In the genomic region with DNA sequence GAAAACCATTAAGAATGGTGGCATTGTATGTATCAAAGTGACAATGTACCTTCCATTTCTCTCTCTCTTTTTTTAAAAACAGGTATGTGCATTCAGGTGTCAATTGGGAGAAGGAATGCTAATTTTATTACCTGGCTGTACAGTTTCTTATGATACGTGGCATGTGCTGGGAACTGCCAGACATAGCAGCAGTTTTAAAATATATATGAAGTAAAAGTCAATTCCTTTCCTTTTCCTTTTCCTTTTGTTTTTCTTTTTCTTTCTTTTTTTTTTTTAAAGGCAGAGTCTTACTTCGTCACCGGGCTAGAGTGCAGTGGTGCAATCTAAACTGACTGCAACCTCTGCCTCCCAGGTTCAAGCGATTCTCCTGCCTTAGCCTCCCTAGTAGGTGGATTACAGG, we compare ENCODE assay signal across 14 cellular contexts. TPM values are rescaled to one million over a fixed set of nuclear protein-coding genes. Genes with fewer than 3 reads are reported as not detected.
DNase-seq lines count a peak whose midpoint lies in the region; ATAC-seq and TF ChIP-seq lines count a peak whose summit lies in the region.
"Had no signal": no experiment of that assay in that cellular context is flagged by ENCODE, and none has a peak within 500 bp of the region (broad histone marks: within the 10 kb centered on the region; RNA-seq: fewer than 3 reads in every experiment).

No MANE protein-coding gene starts in this region.

- H3K9me3 Mint-ChIP-seq in CD4-positive, CD25-positive, alpha-beta regulatory T cell = no peaks in the 10 kb centered on the region

- peak overlapping the region in 2 of 3 donors; percentile 46 to 47 for H3K27ac Mint-ChIP-seq in CD4-positive, CD25-positive, alpha-beta regulatory T cell
- H3K27ac Mint-ChIP-seq in T-helper 17 cell = peak overlapping the region; percentile 8

- H3K4me3 ChIP-seq in CD4-positive, CD25-positive, alpha-beta regulatory T cell (ENCODE audit: low read depth, low read length) = no peak overlapping the region
- no peak overlapping the region for H3K4me3 ChIP-seq in spleen
- H3K4me3 ChIP-seq in colonic mucosa = no peak overlapping the region

- H3K27ac ChIP-seq in CD4-positive, CD25-positive, alpha-beta regulatory T cell (ENCODE audit: insufficient read depth, low read length, poor library complexity, severe bottlenecking) = no peak overlapping the region
- H3K27ac ChIP-seq in foreskin keratinocyte (peak overlapping the region; percentile 60), spleen (peak overlapping the region in 6 of 8 donors; percentile 83 to 87 (median 86)), colonic mucosa (no peak overlapping the region)

- H3K9me3 ChIP-seq in CD4-positive, CD25-positive, alpha-beta regulatory T cell (ENCODE audit: control insufficient read depth in 2 of 2, low read length in 2 of 2) = no peaks in the 10 kb centered on the region
- no peaks in the 10 kb centered on the region for H3K9me3 ChIP-seq in T-helper 17 cell (ENCODE audit: control insufficient read depth, low read length, poor library complexity, severe bottlenecking)
- no peaks in the 10 kb centered on the region for H3K9me3 ChIP-seq in spleen
- no peaks in the 10 kb centered on the region for H3K9me3 ChIP-seq in colonic mucosa
- H3K9me3 ChIP-seq: BE2C had no signal

- TF ChIP-seq POLR2A in spleen (IDR thresholded peaks at IDR 0.05) = no peak
- TF ChIP-seq POLR2A in GM18505 (IDR thresholded peaks at IDR 0.05; ENCODE audit: borderline replicate concordance, extremely low read depth, insufficient read depth, insufficient read length) = no peak

- H3K27me3 Mint-ChIP-seq in CD4-positive, CD25-positive, alpha-beta regulatory T cell = no peaks in the 10 kb centered on the region
- no peaks in the 10 kb centered on the region for H3K27me3 Mint-ChIP-seq in T-helper 17 cell

- H3K27me3 ChIP-seq in CD4-positive, CD25-positive, alpha-beta regulatory T cell (ENCODE audit: control insufficient read depth, insufficient read depth, low read length) = no peaks in the 10 kb centered on the region
- H3K27me3 ChIP-seq in foreskin keratinocyte (no peaks in the 10 kb centered on the region), spleen (replicated peaks in 1 of 7) (no peaks in the 10 kb centered on the region), colonic mucosa (no peaks in the 10 kb centered on the region)
- H3K27me3 ChIP-seq: BE2C had no signal

- peaks cover 26 to 69% (median 60%) of the 10 kb centered on the region in 4 donors for H3K4me1 Mint-ChIP-seq in CD4-positive, CD25-positive, alpha-beta regulatory T cell
- H3K4me1 Mint-ChIP-seq in T-helper 17 cell = peaks cover 39% of the 10 kb centered on the region

- 53 to 86% (median 69%) methylated on average over 4 of the region's 4 CpGs for WGBS in spleen, 5 donors

- no peak overlapping the region for H3K9ac ChIP-seq in colonic mucosa (ENCODE audit: low read depth in 2 of 2, low read length in 2 of 2)

- DNase-seq in CD4-positive, CD25-positive, alpha-beta regulatory T cell = no peak
- DNase-seq in T-helper 17 cell = no peak
- no peak for DNase-seq in foreskin keratinocyte
- no peak for DNase-seq in spleen
- no peak for DNase-seq in HK-2 (ENCODE audit: unreplicated experiment)
- DNase-seq in omental fat pad (ENCODE audit: low spot score) = no peak
- no peak for DNase-seq in colonic mucosa
- DNase-seq: activated effector memory CD4-positive, alpha-beta T cell treated with anti-CD3 and anti-CD28 coated beads, Interleukin-2, amount 50 U/mL, for 16 hours; BE2C; NCI-H2029 treated with DMSO at 0.1 percent for 48 hours; NCI-H774; SHP77 treated with DMSO at 0.1 percent for 48 hours had no signal

- peaks cover 9% of the 10 kb centered on the region for H3K36me3 Mint-ChIP-seq in CD4-positive, CD25-positive, alpha-beta regulatory T cell
- H3K36me3 Mint-ChIP-seq in T-helper 17 cell (ENCODE audit: low read depth) = no peaks in the 10 kb centered on the region

- ATAC-seq in CD4-positive, CD25-positive, alpha-beta regulatory T cell (ENCODE audit: low read depth in 2 of 2) = no peak
- no peak for ATAC-seq in T-helper 17 cell
- ATAC-seq in foreskin keratinocyte = no peak
- ATAC-seq in GM18505 (IDR thresholded peaks at IDR 0.05; ENCODE audit: unreplicated experiment) = no peak
- no peak for ATAC-seq in omental fat pad (ENCODE audit: low FRiP score)
- ATAC-seq: left lobe of liver had no signal

- TF ChIP-seq CTCF in foreskin keratinocyte (conservative IDR thresholded peaks at IDR 0.05) (no peak), spleen (IDR thresholded peaks at IDR 0.05 in 8 of 11, conservative IDR thresholded peaks at IDR 0.05 in 3 of 11) (no peak), omental fat pad (IDR thresholded peaks at IDR 0.05) (no peak), colonic mucosa (IDR thresholded peaks at IDR 0.05) (no peak)

- peaks cover 35% of the 10 kb centered on the region for H3K4me1 ChIP-seq in CD4-positive, CD25-positive, alpha-beta regulatory T cell (ENCODE audit: control insufficient read depth, insufficient read depth, low read length, poor library complexity, severe bottlenecking)
- H3K4me1 ChIP-seq in foreskin keratinocyte = peaks cover 21% of the 10 kb centered on the region
- H3K4me1 ChIP-seq in spleen = peaks cover 21 to 97% (median 69%) of the 10 kb centered on the region in 6 donors
- H3K4me1 ChIP-seq in colonic mucosa = peaks cover 9% of the 10 kb centered on the region
- H3K4me1 ChIP-seq: BE2C had no signal

- peaks cover 10% of the 10 kb centered on the region for H3K36me3 ChIP-seq in CD4-positive, CD25-positive, alpha-beta regulatory T cell (ENCODE audit: control insufficient read depth, insufficient read depth, low read length)
- H3K36me3 ChIP-seq in spleen (peaks cover 0 to 19% (median under 1%) of the 10 kb centered on the region in 6 donors), colonic mucosa (no peaks in the 10 kb centered on the region)
- H3K36me3 ChIP-seq: BE2C had no signal

- intact Hi-C loops in spleen (cut with DNase I; ENCODE audit: low total_unique reads) = no loop called here
- intact Hi-C loops in colonic mucosa (cut with DNase I) = no loop called here

- no peak overlapping the region for H3K4me3 Mint-ChIP-seq in CD4-positive, CD25-positive, alpha-beta regulatory T cell
- H3K4me3 Mint-ChIP-seq in T-helper 17 cell = no peak overlapping the region

RNA-seq across cellular contexts. Expression of gene SPEN, which starts 37.0 kb away (rescaled TPM):
- total RNA-seq in CD4-positive, CD25-positive, alpha-beta regulatory T cell = 92.4 TPM
- polyA plus RNA-seq in CD4-positive, CD25-positive, alpha-beta regulatory T cell = 1 to 10 TPM; 7.4 to 9.0 (median 7.9) TPM
- total RNA-seq in T-helper 17 cell (10 to 100 TPM; 73.8 to 79.1 TPM), foreskin keratinocyte (49.0 and 51.6 TPM in 2 replicates), spleen (10 to 100 TPM; 54.1 to 75.9 (median 63.0) TPM), omental fat pad (10 to 100 TPM; 33.4 to 64.0 (median 51.5) TPM), colonic mucosa (10 to 100 TPM; 40.9 to 42.5 TPM)
- polyA plus RNA-seq in foreskin keratinocyte (14.1 and 16.8 TPM in 2 replicates), spleen (10 to 100 TPM in 1 of 3 donors, 1 to 10 TPM in 2; 8.0 to 14.1 (median 9.3) TPM)

Comparison
In these comparisons a context has a peak if more than half of its experiments do, and no peak if none do; other contexts are left out.
1. H3K27ac ChIP-seq: peak in foreskin keratinocyte (single experiment) and spleen (6 of 8); none in CD4-positive, CD25-positive, alpha-beta regulatory T cell (single experiment) and colonic mucosa (single experiment).